ENCODE assay signal across 1 cellular context in genomic region chr17:81807210-81807719, GRCh38.
TF ChIP-seq lines count a peak whose summit lies in the region.

No MANE protein-coding gene starts in this region.

TF ChIP-seq in SK-N-SH treated with all-trans-retinoic acid at 6 μM for 48 hours, 23 proteins besides CTCF, POLR2A, EP300 and RAD21 (continued from another document):
- no peak for TF ChIP-seq POU6F1 (CRISPR knock-in tag; IDR thresholded peaks at IDR 0.05; ENCODE audit: borderline replicate concordance, low read depth)
- no peak for TF ChIP-seq CSDC2 (CRISPR knock-in tag; IDR thresholded peaks at IDR 0.05)
- no peak for TF ChIP-seq RARB (CRISPR knock-in tag; IDR thresholded peaks at IDR 0.05)
- TF ChIP-seq ZNF8 (CRISPR knock-in tag; IDR thresholded peaks at IDR 0.05), result no peak
- no peak for TF ChIP-seq TOX (CRISPR knock-in tag; IDR thresholded peaks at IDR 0.05; ENCODE audit: borderline replicate concordance)
- TF ChIP-seq CSRNP3 (CRISPR knock-in tag; IDR thresholded peaks at IDR 0.05), result no peak
- no peak for TF ChIP-seq CREB5 (CRISPR knock-in tag; IDR thresholded peaks at IDR 0.05; ENCODE audit: low read depth)
